In genomic region chr20:63967330-63968135, GRCh38 we compare ENCODE assay signal across 15 cellular contexts. TPM values are rescaled to one million over a fixed set of nuclear protein-coding genes. Genes with fewer than 3 reads are reported as not detected.
DNase-seq lines count a peak whose midpoint lies in the region; ATAC-seq and TF ChIP-seq lines count a peak whose summit lies in the region.
"Had no signal": no experiment of that assay in that cellular context is flagged by ENCODE, and none has a peak within 500 bp of the region (broad histone marks: within the 10 kb centered on the region; RNA-seq: fewer than 3 reads in every experiment).

No MANE protein-coding gene starts in this region.

- H3K4me3 Mint-ChIP-seq in nephron: peak overlapping the region; percentile 87 to 88 (median 87)

- H3K4me2 ChIP-seq in smooth muscle cell: no peak overlapping the region

- H2AFZ ChIP-seq in smooth muscle cell (ENCODE audit: low read depth): no peak overlapping the region

- no peaks in the 10 kb centered on the region for H4K20me1 ChIP-seq in smooth muscle cell (ENCODE audit: low read depth)

- peaks cover 14% of the 10 kb centered on the region for H3K36me3 Mint-ChIP-seq in nephron (ENCODE audit: low read depth)

- H3K4me3 ChIP-seq in colonic mucosa: no peak overlapping the region
- H3K4me3 ChIP-seq in smooth muscle cell: no peak overlapping the region

- TF ChIP-seq CTCF in colonic mucosa (IDR thresholded peaks at IDR 0.05) (no peak), nephron (IDR thresholded peaks at IDR 0.05; ENCODE audit: unreplicated experiment in 3 of 3) (no peak), smooth muscle cell (IDR thresholded peaks at IDR 0.05; ENCODE audit: borderline replicate concordance, insufficient read depth, poor library complexity, severe bottlenecking) (no peak)

- peak; percentile 1 for DNase-seq in stimulated activated CD4-positive, alpha-beta T cell treated with anti-CD3 and anti-CD28 coated beads, Interleukin-4, amount 100 ng/mL, for 1 hour
- no peak for DNase-seq in stimulated activated CD4-positive, alpha-beta T cell treated with anti-CD3 and anti-CD28 coated beads, Interleukin-15, amount 100 ng/mL, for 24 hours
- DNase-seq in colonic mucosa (peak; percentile 16), SK-N-DZ (ENCODE audit: low spot score) (no peak), T-helper 2 cell (no peak), smooth muscle cell (lab: John Stamatoyannopoulos, UW; ENCODE audit: unreplicated experiment) (no peak)
- DNase-seq: dermis blood vessel endothelial cell, DMS53, NCI-H1694, NCI-H446 treated with DMSO at 0.1 percent for 48 hours had no signal

- intact Hi-C loops in colonic mucosa (cut with DNase I): no loop called here

- no peaks in the 10 kb centered on the region for H3K4me1 ChIP-seq in colonic mucosa
- H3K4me1 ChIP-seq in smooth muscle cell (ENCODE audit: low read depth): peaks cover 12% of the 10 kb centered on the region

- no peak for TF ChIP-seq POLR2A in GM18505 (IDR thresholded peaks at IDR 0.05; ENCODE audit: borderline replicate concordance, extremely low read depth, insufficient read depth, insufficient read length)

- no peaks in the 10 kb centered on the region for H3F3A ChIP-seq in smooth muscle cell (ENCODE audit: low read depth)

- H3K27me3 ChIP-seq in colonic mucosa: peaks cover 5% of the 10 kb centered on the region
- no peaks in the 10 kb centered on the region for H3K27me3 ChIP-seq in smooth muscle cell (ENCODE audit: low read depth)

- H3K36me3 ChIP-seq in colonic mucosa (no peaks in the 10 kb centered on the region), smooth muscle cell (ENCODE audit: low read depth) (no peaks in the 10 kb centered on the region)

- no peak for ATAC-seq in GM18505 (IDR thresholded peaks at IDR 0.05; ENCODE audit: unreplicated experiment)
- ATAC-seq: HCT116 had no signal

- no peaks in the 10 kb centered on the region for H3K4me1 Mint-ChIP-seq in nephron

- no peak overlapping the region for H3K27ac Mint-ChIP-seq in nephron

- H3K9ac ChIP-seq in colonic mucosa (ENCODE audit: low read depth in 2 of 2, low read length in 2 of 2) (no peak overlapping the region), smooth muscle cell (ENCODE audit: low read depth) (no peak overlapping the region)

- no peaks in the 10 kb centered on the region for H3K9me3 Mint-ChIP-seq in nephron

- peaks cover 3% of the 10 kb centered on the region for H3K79me2 ChIP-seq in smooth muscle cell (ENCODE audit: low read depth)

- no peaks in the 10 kb centered on the region for H3K9me3 ChIP-seq in colonic mucosa
- H3K9me3 ChIP-seq in smooth muscle cell (replicated peaks; ENCODE audit: low read depth): no peaks in the 10 kb centered on the region

- no peak overlapping the region for H3K27ac ChIP-seq in colonic mucosa
- no peak overlapping the region for H3K27ac ChIP-seq in smooth muscle cell (ENCODE audit: low read depth)
- H3K27ac ChIP-seq: KMS-11 had no signal

- 95% methylated on average over 28 of the region's 28 CpGs for WGBS in smooth muscle cell (ENCODE audit: low lambda C conversion rate)

- no peaks in the 10 kb centered on the region for H3K27me3 Mint-ChIP-seq in nephron (ENCODE audit: low read depth)

RNA-seq across cellular contexts. Expression of gene ZNF512B, which starts 2.2 kb away (rescaled TPM):
- total RNA-seq in colonic mucosa (1 to 10 TPM; 1.9 TPM), smooth muscle cell (4.6 and 6.8 TPM in 2 replicates)
- 23.6 and 26.7 TPM in 2 replicates for polyA plus RNA-seq in SK-N-DZ (2014; cell fraction: cytosol; rRNA removed)
- polyA plus RNA-seq in SK-N-DZ (2014; cell fraction: nucleus; rRNA removed): 70.8 and 86.4 TPM in 2 replicates
- polyA plus RNA-seq in smooth muscle cell: 5.6 and 7.7 TPM in 2 replicates

RNA-seq across cellular contexts. Expression of gene UCKL1, which starts 11.3 kb away (rescaled TPM):
- 10 to 100 TPM; 33.6 to 49.5 TPM for total RNA-seq in colonic mucosa
- 37.5 and 37.9 TPM in 2 replicates for polyA plus RNA-seq in SK-N-DZ (2014; cell fraction: cytosol; rRNA removed)
- polyA plus RNA-seq in SK-N-DZ (2014; cell fraction: nucleus; rRNA removed): 113 and 219 TPM in 2 replicates
- 12.8 and 17.2 TPM in 2 replicates for total RNA-seq in smooth muscle cell
- polyA plus RNA-seq in smooth muscle cell: 22.6 and 29.3 TPM in 2 replicates

RNA-seq across cellular contexts. Expression of gene SAMD10, which starts 11.9 kb away (rescaled TPM):
- total RNA-seq in colonic mucosa: 1 to 10 TPM; 6.1 to 6.4 TPM
- 3.9 and 16.4 TPM in 2 replicates for polyA plus RNA-seq in SK-N-DZ (2014; cell fraction: cytosol; rRNA removed)
- 29.2 and 35.3 TPM in 2 replicates for polyA plus RNA-seq in SK-N-DZ (2014; cell fraction: nucleus; rRNA removed)
- total RNA-seq in smooth muscle cell: 0.13 and 0.27 TPM in 2 replicates
- polyA plus RNA-seq in smooth muscle cell: 1.2 and 4.3 TPM in 2 replicates
- total RNA-seq: SK-MEL-5 had no signal

RNA-seq across cellular contexts. Expression of gene PRPF6, which starts 13.4 kb away (rescaled TPM):
- 10 to 100 TPM; 53.0 to 68.6 TPM for total RNA-seq in colonic mucosa
- 137 and 140 TPM in 2 replicates for polyA plus RNA-seq in SK-N-DZ (2014; cell fraction: cytosol; rRNA removed)
- polyA plus RNA-seq in SK-N-DZ (2014; cell fraction: nucleus; rRNA removed): 105 and 126 TPM in 2 replicates
- total RNA-seq in smooth muscle cell: 33.3 and 36.5 TPM in 2 replicates
- 51.2 and 55.2 TPM in 2 replicates for polyA plus RNA-seq in smooth muscle cell

Comparison
In these comparisons a context has a peak if more than half of its experiments do, and no peak if none do; other contexts are left out.
1. DNase-seq: peak in stimulated activated CD4-positive, alpha-beta T cell treated with anti-CD3 and anti-CD28 coated beads, Interleukin-4, amount 100 ng/mL, for 1 hour (single experiment) and colonic mucosa (single experiment); none in stimulated activated CD4-positive, alpha-beta T cell treated with anti-CD3 and anti-CD28 coated beads, Interleukin-15, amount 100 ng/mL, for 24 hours (single experiment), SK-N-DZ (single experiment), T-helper 2 cell (0 of 5) and smooth muscle cell (single experiment).